Comparison of ENCODE assay signal across 16 cellular contexts in genomic region chr12:31778687-31779086, GRCh38.
"Had no signal": no experiment of that assay in that cellular context is flagged by ENCODE, and none has a peak within 500 bp of the region (broad histone marks: within the 10 kb centered on the region; RNA-seq: fewer than 3 reads in every experiment).

No MANE protein-coding gene starts in this region.

- H3K27me3 Mint-ChIP-seq: activated CD4-positive, alpha-beta memory T cell treated with anti-CD3 and anti-CD28 coated beads, Interleukin-2, amount 10 ng/mL, durations not matched to agents 7 days and 5 days; activated naive CD8-positive, alpha-beta T cell treated with anti-CD3 and anti-CD28 coated beads, Interleukin-2, amount 10 ng/mL, durations not matched to agents 7 days and 5 days had no signal

- H3K4me1 ChIP-seq: breast epithelium, esophagus muscularis mucosa had no signal

- H3K27ac Mint-ChIP-seq: activated CD4-positive, alpha-beta memory T cell treated with anti-CD3 and anti-CD28 coated beads, Interleukin-2, amount 10 ng/mL, durations not matched to agents 7 days and 5 days; activated naive CD8-positive, alpha-beta T cell treated with anti-CD3 and anti-CD28 coated beads, Interleukin-2, amount 10 ng/mL, durations not matched to agents 7 days and 5 days; nephron; T-helper 1 cell treated with Interleukin-12 subunit alpha and Interleukin-12 subunit beta and Interleukin-4 antibody, amounts not matched to agents 30 μg/mL and 1 μg/mL, for 36 hours had no signal

- DNase-seq: activated CD4-positive, alpha-beta memory T cell treated with anti-CD3 and anti-CD28 coated beads, Interleukin-2, amount 10 ng/mL, durations not matched to agents 7 days and 5 days; activated gamma-delta T cell treated with Interleukin-2 at 50 U/mL for 16 hours; activated naive CD8-positive, alpha-beta T cell treated with anti-CD3 and anti-CD28 coated beads, Interleukin-2, amount 10 ng/mL, durations not matched to agents 7 days and 5 days; activated T-cell treated with anti-CD3 and anti-CD28 coated beads, Interleukin-2, amount 50 U/mL, for 48 hours; anterior cingulate cortex; foreskin fibroblast; glutamatergic neuron; left colon; stimulated activated CD4-positive, alpha-beta T cell treated with anti-CD3 and anti-CD28 coated beads, Interleukin-4, amount 100 ng/mL, for 24 hours; stomach had no signal

- FAIRE-seq: endometrium had no signal

- H3K4me3 Mint-ChIP-seq: activated CD4-positive, alpha-beta memory T cell treated with anti-CD3 and anti-CD28 coated beads, Interleukin-2, amount 10 ng/mL, durations not matched to agents 7 days and 5 days; activated naive CD8-positive, alpha-beta T cell treated with anti-CD3 and anti-CD28 coated beads, Interleukin-2, amount 10 ng/mL, durations not matched to agents 7 days and 5 days; nephron; T-helper 1 cell treated with Interleukin-12 subunit alpha and Interleukin-12 subunit beta and Interleukin-4 antibody, amounts not matched to agents 30 μg/mL and 1 μg/mL, for 36 hours had no signal

- H3K9me3 Mint-ChIP-seq: nephron had no signal

- H3K4me1 Mint-ChIP-seq: activated CD4-positive, alpha-beta memory T cell treated with anti-CD3 and anti-CD28 coated beads, Interleukin-2, amount 10 ng/mL, durations not matched to agents 7 days and 5 days had no signal

- ATAC-seq: left colon had no signal

- H3K36me3 ChIP-seq: breast epithelium, esophagus muscularis mucosa, stomach, thoracic aorta had no signal

- H3K27ac ChIP-seq: breast epithelium, esophagus muscularis mucosa, stomach, thoracic aorta had no signal

- H3K27me3 ChIP-seq: breast epithelium, esophagus muscularis mucosa, stomach had no signal

- H3K4me3 ChIP-seq: breast epithelium, esophagus muscularis mucosa, stomach, thoracic aorta had no signal

- H3K9me3 ChIP-seq: breast epithelium, esophagus muscularis mucosa, stomach, thoracic aorta had no signal
